In genomic region chr12:87845995-87846483, GRCh38 we compare ENCODE assay signal across 1 cellular context.
TF ChIP-seq lines count a peak whose summit lies in the region.

No MANE protein-coding gene starts in this region.

TF ChIP-seq in IMR-90, 13 proteins besides CTCF, POLR2A, EP300 and RAD21 (continued from another document):
- TF ChIP-seq NFE2L2 (IDR thresholded peaks at IDR 0.05; ENCODE audit: low read depth, low read length) = no peak
- TF ChIP-seq, protein P1, sequence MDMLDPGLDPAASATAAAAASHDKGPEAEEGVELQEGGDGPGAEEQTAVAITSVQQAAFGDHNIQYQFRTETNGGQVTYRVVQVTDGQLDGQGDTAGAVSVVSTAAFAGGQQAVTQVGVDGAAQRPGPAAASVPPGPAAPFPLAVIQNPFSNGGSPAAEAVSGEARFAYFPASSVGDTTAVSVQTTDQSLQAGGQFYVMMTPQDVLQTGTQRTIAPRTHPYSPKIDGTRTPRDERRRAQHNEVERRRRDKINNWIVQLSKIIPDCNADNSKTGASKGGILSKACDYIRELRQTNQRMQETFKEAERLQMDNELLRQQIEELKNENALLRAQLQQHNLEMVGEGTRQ (IDR thresholded peaks at IDR 0.05; ENCODE audit: low read depth, low read length) = no peak
- TF ChIP-seq MAFK (IDR thresholded peaks at IDR 0.05; ENCODE audit: low read depth, low read length) = no peak
- no peak for TF ChIP-seq CHD1 (IDR thresholded peaks at IDR 0.05; ENCODE audit: low read depth, low read length)
- TF ChIP-seq ELK1 (IDR thresholded peaks at IDR 0.05; ENCODE audit: borderline replicate concordance, low read depth, low read length) = no peak
- no peak for TF ChIP-seq SMC3 (IDR thresholded peaks at IDR 0.05; ENCODE audit: low read depth, low read length)
- TF ChIP-seq RCOR1 (IDR thresholded peaks at IDR 0.05; ENCODE audit: insufficient replicate concordance, low read length) = no peak
- TF ChIP-seq RFX5 (IDR thresholded peaks at IDR 0.05; ENCODE audit: low read depth, low read length) = no peak
- TF ChIP-seq CEBPB (IDR thresholded peaks at IDR 0.05; ENCODE audit: low read depth, low read length) = no peak
- no peak for TF ChIP-seq MXI1 (IDR thresholded peaks at IDR 0.05; ENCODE audit: borderline replicate concordance, low read depth, low read length)
